In the genomic region with DNA sequence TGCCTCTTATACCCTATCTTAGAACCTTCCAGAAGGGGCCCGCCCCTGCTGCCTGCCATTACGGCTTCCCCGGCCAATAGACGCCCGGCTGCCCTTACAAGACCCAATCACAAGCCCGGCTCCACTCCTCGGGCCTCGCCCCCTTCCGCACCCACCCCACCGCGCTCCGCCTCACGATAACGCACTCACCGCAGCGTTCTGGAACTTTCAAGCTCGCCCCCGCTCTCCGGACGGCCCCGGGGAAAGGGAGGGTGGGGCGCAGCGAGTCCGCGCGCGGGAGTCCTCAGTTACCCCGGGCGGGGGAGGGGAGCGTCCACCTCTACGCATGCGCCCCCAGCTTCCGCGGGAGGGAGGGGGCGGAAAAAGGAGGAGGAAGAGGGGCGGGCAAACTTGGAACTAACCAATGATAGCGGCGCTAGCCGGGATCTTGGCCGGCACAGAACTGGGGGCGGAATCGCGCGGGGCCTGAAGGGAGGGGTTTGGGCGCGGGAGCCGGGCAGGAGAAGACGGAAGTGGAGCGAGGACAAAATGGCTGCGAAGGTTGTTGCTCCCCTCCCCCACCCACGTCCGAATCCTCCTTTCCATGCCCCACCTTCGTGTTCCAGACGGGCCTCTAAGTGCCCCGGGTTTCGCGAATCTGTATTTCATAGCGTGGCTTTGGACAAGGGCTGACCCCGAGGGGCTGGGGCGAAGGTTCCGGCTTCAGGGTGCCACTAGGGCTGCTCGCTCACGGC, we compare ENCODE assay signal across 8 cellular contexts. TPM values are rescaled to one million over a fixed set of nuclear protein-coding genes. Genes with fewer than 3 reads are reported as not detected.
DNase-seq lines count a peak whose midpoint lies in the region; ATAC-seq and TF ChIP-seq lines count a peak whose summit lies in the region.

No MANE protein-coding gene starts in this region.

- DNase-seq in AG09319 (ENCODE audit: extremely low read depth, low read depth) (peak; percentile 100), NCI-H460 (ENCODE audit: extremely low read depth, low read depth) (peak; percentile 96), chondrocyte (ENCODE audit: low spot score) (peak; percentile 100), kidney epithelial cell (ENCODE audit: low read depth) (peak; percentile 96)
- peak; percentile 98 to 100 for DNase-seq in activated CD4-positive, alpha-beta T cell treated with anti-CD3 and anti-CD28 coated beads for 24 hours (ENCODE audit: low read depth in 2 of 2)
- DNase-seq in stimulated activated CD4-positive, alpha-beta T cell treated with anti-CD3 and anti-CD28 coated beads, Interleukin-15, amount 100 ng/mL, for 24 hours, result peak; percentile 99

- TF ChIP-seq POLR2A in GM19099 (IDR thresholded peaks at IDR 0.05; ENCODE audit: extremely low read depth, insufficient read length, low read depth), result peak; percentile 16

- H3K36me3 Mint-ChIP-seq in chondrocyte (ENCODE audit: low read depth), result peaks cover 42% of the 10 kb centered on the region

- H3K36me3 ChIP-seq in kidney epithelial cell (ENCODE audit: control insufficient read depth, insufficient read depth, low read length), result peaks cover 4% of the 10 kb centered on the region

- peak overlapping the region; percentile 98 for H3K4me3 ChIP-seq in kidney epithelial cell (ENCODE audit: low read depth, low read length)

- H3K9me3 Mint-ChIP-seq in chondrocyte (ENCODE audit: low read depth), result no peaks in the 10 kb centered on the region

- peak overlapping the region; percentile 100 for H3K27ac Mint-ChIP-seq in chondrocyte (ENCODE audit: unreplicated experiment)

- H3K27me3 ChIP-seq in kidney epithelial cell (ENCODE audit: control insufficient read depth, insufficient read depth, low read length), result no peaks in the 10 kb centered on the region

- peak overlapping the region; percentile 97 for H3K4me3 Mint-ChIP-seq in chondrocyte (ENCODE audit: unreplicated experiment)

- H3K27me3 Mint-ChIP-seq in chondrocyte (ENCODE audit: low read depth), result no peaks in the 10 kb centered on the region

- TF ChIP-seq CTCF in AG09319 (IDR thresholded peaks at IDR 0.05; ENCODE audit: low read depth, low read length) (no peak), chondrocyte (IDR thresholded peaks at IDR 0.05) (no peak), kidney epithelial cell (IDR thresholded peaks at IDR 0.05; ENCODE audit: insufficient read depth, low read length, poor library complexity, severe bottlenecking) (no peak)

- peak; percentile 91 for ATAC-seq in HG03432 (IDR thresholded peaks at IDR 0.05; ENCODE audit: unreplicated experiment)

- H3K4me1 Mint-ChIP-seq in chondrocyte (ENCODE audit: low read depth), result peaks cover 69% of the 10 kb centered on the region

RNA-seq across cellular contexts. Expression of a gene that starts 0.4 kb away (rescaled TPM):
- 1,170 and 1,176 TPM in 2 replicates for total RNA-seq in NCI-H460 (2014; rRNA removed; shearing (Covaris generic))
- polyA plus RNA-seq in NCI-H460 (2014; cell fraction: nucleus; rRNA removed), result 1,029 and 1,131 TPM in 2 replicates
- total RNA-seq in chondrocyte (1,112 to 1,153 TPM (median 1,138 TPM) in 3 replicates), kidney epithelial cell (1,290 and 1,738 TPM in 2 replicates)

Comparison
In these comparisons a context has a peak if more than half of its experiments do, and no peak if none do; other contexts are left out.
1. Peak in every context shown above with its lines: DNase-seq, ATAC-seq and H3K4me3 ChIP-seq.